Comparison of ENCODE assay signal across 34 cellular contexts in genomic region chr14:35441160-35441559, GRCh38.
"Had no signal": no experiment of that assay in that cellular context is flagged by ENCODE, and none has a peak within 500 bp of the region (broad histone marks: within the 10 kb centered on the region; RNA-seq: fewer than 3 reads in every experiment).

No MANE protein-coding gene starts in this region.

- H3K27ac Mint-ChIP-seq: activated B cell treated with CpG ODN at 0.5 μM for 24 hours; activated CD4-positive, alpha-beta memory T cell treated with anti-CD3 and anti-CD28 coated beads for 36 hours; activated CD4-positive, alpha-beta T cell treated with anti-CD3 and anti-CD28 coated beads, Interleukin-2, amount 10 ng/mL, durations not matched to agents 7 days and 5 days; activated CD8-positive, alpha-beta T cell treated with anti-CD3 and anti-CD28 coated beads for 36 hours; activated naive CD4-positive, alpha-beta T cell treated with anti-CD3 and anti-CD28 coated beads, Interleukin-2, amount 10 ng/mL, durations not matched to agents 7 days and 5 days; activated naive CD4-positive, alpha-beta T cell treated with anti-CD3 and anti-CD28 coated beads, Interleukin-2, amount 50 U/mL, for 24 hours; activated naive CD8-positive, alpha-beta T cell; activated naive CD8-positive, alpha-beta T cell treated with anti-CD3 and anti-CD28 coated beads, Interleukin-2, amount 10 ng/mL, durations not matched to agents 7 days and 5 days; activated naive CD8-positive, alpha-beta T cell treated with anti-CD3 and anti-CD28 coated beads, Interleukin-2, amount 50 U/mL, for 24 hours; activated T-cell treated with anti-CD3 and anti-CD28 coated beads, Interleukin-2, amount 50 U/mL, for 24 hours; activated T-helper 2 cell treated with anti-CD3 and anti-CD28 coated beads, Interferon-gamma antibody, Interleukin-2, Interleukin-4, amounts not matched to agents 10 μg/mL and 5 μg/mL and 100 μg/mL, durations not matched to agents 14 hours and 24 hours and 36 hours; brain; T-helper 1 cell treated with Interleukin-12 subunit alpha and Interleukin-12 subunit beta and Interleukin-4 antibody, amounts not matched to agents 30 μg/mL and 1 μg/mL, for 36 hours; T-helper 2 cell treated with Interferon-gamma antibody and Interleukin-4, amounts not matched to agents 5 μg/mL and 100 μg/mL, for 36 hours had no signal

- DNase-seq: activated B cell treated with CpG ODN at 0.5 μM for 24 hours; activated CD4-positive, alpha-beta memory T cell treated with anti-CD3 and anti-CD28 coated beads for 36 hours; activated CD4-positive, alpha-beta T cell treated with anti-CD3 and anti-CD28 coated beads for 4 hours; activated CD4-positive, alpha-beta T cell treated with anti-CD3 and anti-CD28 coated beads, Interleukin-2, amount 10 ng/mL, durations not matched to agents 7 days and 5 days; activated CD4-positive, CD25-positive, alpha-beta regulatory T cell treated with anti-CD3 and anti-CD28 coated beads, Interleukin-2, amount 50 U/mL, for 72 hours; activated CD8-positive, alpha-beta memory T cell treated with anti-CD3 and anti-CD28 coated beads, Interleukin-2, amount 50 U/mL, for 48 hours; activated CD8-positive, alpha-beta T cell treated with anti-CD3 and anti-CD28 coated beads for 36 hours; activated effector memory CD4-positive, alpha-beta T cell treated with Interleukin-2 at 50 U/mL for 16 hours; activated gamma-delta T cell; activated naive CD4-positive, alpha-beta T cell treated with anti-CD3 and anti-CD28 coated beads, Interleukin-2, amount 10 ng/mL, durations not matched to agents 7 days and 5 days; activated naive CD4-positive, alpha-beta T cell treated with Interleukin-2 at 50 U/mL for 16 hours; activated naive CD8-positive, alpha-beta T cell treated with anti-CD3 and anti-CD28 coated beads, Interleukin-2, amount 10 ng/mL, durations not matched to agents 7 days and 5 days; activated naive CD8-positive, alpha-beta T cell treated with anti-CD3 and anti-CD28 coated beads, Interleukin-2, amount 50 U/mL, for 24 hours; activated T-cell treated with anti-CD3 and anti-CD28 coated beads, Interleukin-2, amount 50 U/mL, for 24 hours; activated T-cell treated with anti-CD3 and anti-CD28 coated beads, Interleukin-2, amount 50 U/mL, for 48 hours; amygdala; anterior cingulate cortex; caudate nucleus; SW 1271; T-helper 1 cell; T-helper 2 cell; T-helper 9 cell had no signal

- H3K27me3 Mint-ChIP-seq: activated CD4-positive, alpha-beta memory T cell treated with anti-CD3 and anti-CD28 coated beads for 36 hours; activated CD4-positive, alpha-beta T cell treated with anti-CD3 and anti-CD28 coated beads, Interleukin-2, amount 10 ng/mL, durations not matched to agents 7 days and 5 days; activated CD8-positive, alpha-beta T cell treated with anti-CD3 and anti-CD28 coated beads for 36 hours; activated naive CD4-positive, alpha-beta T cell treated with anti-CD3 and anti-CD28 coated beads, Interleukin-2, amount 10 ng/mL, durations not matched to agents 7 days and 5 days; activated naive CD8-positive, alpha-beta T cell; activated naive CD8-positive, alpha-beta T cell treated with anti-CD3 and anti-CD28 coated beads, Interleukin-2, amount 50 U/mL, for 24 hours; activated T-cell treated with anti-CD3 and anti-CD28 coated beads, Interleukin-2, amount 50 U/mL, for 24 hours; central memory CD8-positive, alpha-beta T cell had no signal

- ATAC-seq: activated CD8-positive, alpha-beta T cell treated with anti-CD3 and anti-CD28 coated beads for 36 hours; activated naive CD8-positive, alpha-beta T cell treated with anti-CD3 and anti-CD28 coated beads, Interleukin-2, amount 50 U/mL, for 24 hours had no signal

- H3K9me3 Mint-ChIP-seq: activated CD4-positive, alpha-beta T cell treated with anti-CD3 and anti-CD28 coated beads, Interleukin-2, amount 10 ng/mL, durations not matched to agents 7 days and 5 days; activated CD8-positive, alpha-beta T cell treated with anti-CD3 and anti-CD28 coated beads for 36 hours; activated naive CD4-positive, alpha-beta T cell treated with anti-CD3 and anti-CD28 coated beads, Interleukin-2, amount 10 ng/mL, durations not matched to agents 7 days and 5 days; activated naive CD4-positive, alpha-beta T cell treated with anti-CD3 and anti-CD28 coated beads, Interleukin-2, amount 50 U/mL, for 24 hours; activated naive CD8-positive, alpha-beta T cell treated with anti-CD3 and anti-CD28 coated beads, Interleukin-2, amount 50 U/mL, for 24 hours; activated T-helper 2 cell treated with anti-CD3 and anti-CD28 coated beads, Interferon-gamma antibody, Interleukin-2, Interleukin-4, amounts not matched to agents 10 μg/mL and 5 μg/mL and 100 μg/mL, durations not matched to agents 14 hours and 24 hours and 36 hours; central memory CD8-positive, alpha-beta T cell; T-helper 1 cell treated with Interleukin-12 subunit alpha and Interleukin-12 subunit beta and Interleukin-4 antibody, amounts not matched to agents 30 μg/mL and 1 μg/mL, for 36 hours; T-helper 2 cell treated with Interferon-gamma antibody and Interleukin-4, amounts not matched to agents 5 μg/mL and 100 μg/mL, for 36 hours had no signal

- H3K4me3 Mint-ChIP-seq: activated B cell treated with CpG ODN at 0.5 μM for 24 hours; activated CD4-positive, alpha-beta memory T cell treated with anti-CD3 and anti-CD28 coated beads for 36 hours; activated CD4-positive, alpha-beta T cell treated with anti-CD3 and anti-CD28 coated beads, Interleukin-2, amount 10 ng/mL, durations not matched to agents 7 days and 5 days; activated CD8-positive, alpha-beta T cell treated with anti-CD3 and anti-CD28 coated beads for 36 hours; activated naive CD4-positive, alpha-beta T cell treated with anti-CD3 and anti-CD28 coated beads, Interleukin-2, amount 10 ng/mL, durations not matched to agents 7 days and 5 days; activated naive CD4-positive, alpha-beta T cell treated with anti-CD3 and anti-CD28 coated beads, Interleukin-2, amount 50 U/mL, for 24 hours; activated naive CD8-positive, alpha-beta T cell; activated naive CD8-positive, alpha-beta T cell treated with anti-CD3 and anti-CD28 coated beads, Interleukin-2, amount 10 ng/mL, durations not matched to agents 7 days and 5 days; activated naive CD8-positive, alpha-beta T cell treated with anti-CD3 and anti-CD28 coated beads, Interleukin-2, amount 50 U/mL, for 24 hours; activated T-cell treated with anti-CD3 and anti-CD28 coated beads, Interleukin-2, amount 50 U/mL, for 24 hours; brain; central memory CD8-positive, alpha-beta T cell; T-helper 1 cell treated with Interleukin-12 subunit alpha and Interleukin-12 subunit beta and Interleukin-4 antibody, amounts not matched to agents 30 μg/mL and 1 μg/mL, for 36 hours; T-helper 2 cell treated with Interferon-gamma antibody and Interleukin-4, amounts not matched to agents 5 μg/mL and 100 μg/mL, for 36 hours had no signal

- H3K27ac ChIP-seq: ascending aorta, cardiac muscle cell, VCaP had no signal

- FAIRE-seq: bronchial epithelial cell, TTC549 had no signal

- H3K9me3 ChIP-seq: ascending aorta had no signal

- H3K36me3 ChIP-seq: ascending aorta, cardiac muscle cell had no signal

- H3K4me1 Mint-ChIP-seq: activated CD4-positive, alpha-beta T cell treated with anti-CD3 and anti-CD28 coated beads, Interleukin-2, amount 10 ng/mL, durations not matched to agents 7 days and 5 days; activated naive CD4-positive, alpha-beta T cell treated with anti-CD3 and anti-CD28 coated beads, Interleukin-2, amount 10 ng/mL, durations not matched to agents 7 days and 5 days; activated naive CD4-positive, alpha-beta T cell treated with anti-CD3 and anti-CD28 coated beads, Interleukin-2, amount 50 U/mL, for 24 hours; activated naive CD8-positive, alpha-beta T cell treated with anti-CD3 and anti-CD28 coated beads, Interleukin-2, amount 50 U/mL, for 24 hours; brain; central memory CD8-positive, alpha-beta T cell had no signal

- H3K27me3 ChIP-seq: ascending aorta, cardiac muscle cell had no signal

- H3K36me3 Mint-ChIP-seq: activated CD4-positive, alpha-beta memory T cell treated with anti-CD3 and anti-CD28 coated beads for 36 hours; activated naive CD4-positive, alpha-beta T cell treated with anti-CD3 and anti-CD28 coated beads, Interleukin-2, amount 10 ng/mL, durations not matched to agents 7 days and 5 days; activated naive CD8-positive, alpha-beta T cell treated with anti-CD3 and anti-CD28 coated beads, Interleukin-2, amount 10 ng/mL, durations not matched to agents 7 days and 5 days; brain had no signal

- H3K4me1 ChIP-seq: ascending aorta had no signal

- H3K4me3 ChIP-seq: ascending aorta, cardiac muscle cell had no signal
